8 cellular contexts compared by ENCODE assay signal in the genomic region with DNA sequence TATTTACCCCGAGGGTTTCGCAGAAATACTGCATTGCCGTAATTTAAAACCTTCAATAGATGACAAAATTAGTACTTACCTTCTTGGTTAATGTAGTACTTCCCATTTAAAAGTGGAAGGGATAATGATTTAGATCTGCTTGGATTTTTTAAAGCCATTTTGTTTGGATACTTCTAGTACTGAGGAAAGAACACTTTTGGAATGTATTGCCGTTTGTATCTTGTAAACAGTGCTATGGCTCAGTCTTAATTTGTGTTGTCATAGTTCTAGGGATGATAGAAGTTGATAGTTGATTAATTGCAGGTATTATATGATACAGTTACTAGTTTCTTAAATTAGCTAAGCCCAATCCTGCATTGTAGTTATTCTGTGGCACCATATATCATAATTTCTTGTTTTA. TPM values are rescaled to one million over a fixed set of nuclear protein-coding genes. Genes with fewer than 3 reads are reported as not detected.
DNase-seq lines count a peak whose midpoint lies in the region; ATAC-seq and TF ChIP-seq lines count a peak whose summit lies in the region.

No MANE protein-coding gene starts in this region.

- peaks cover 9% of the 10 kb centered on the region for H3K27me3 Mint-ChIP-seq in T-helper 2 cell treated with Interferon-gamma antibody and Interleukin-4, amounts not matched to agents 5 μg/mL and 100 μg/mL, for 36 hours (ENCODE audit: low read depth)
- no peaks in the 10 kb centered on the region for H3K27me3 Mint-ChIP-seq in WTC11 (ENCODE audit: low read depth)

- DNase-seq in T-helper 2 cell treated with Interferon-gamma antibody and Interleukin-4, amounts not matched to agents 5 μg/mL and 100 μg/mL, for 36 hours (ENCODE audit: low spot score), result no peak
- DNase-seq in T-helper 2 cell, result no peak
- no peak for DNase-seq in WTC11 (ENCODE audit: low spot score)
- no peak for DNase-seq in middle frontal gyrus (ENCODE audit: extremely low spot score, low spot score)

- H3K27ac ChIP-seq in iPS-18a (ENCODE audit: low read length) (no peak overlapping the region), stomach smooth muscle (ENCODE audit: low read length) (no peak overlapping the region)

- H3K36me3 Mint-ChIP-seq in T-helper 2 cell treated with Interferon-gamma antibody and Interleukin-4, amounts not matched to agents 5 μg/mL and 100 μg/mL, for 36 hours (ENCODE audit: low read depth), result peaks cover 38% of the 10 kb centered on the region
- H3K36me3 Mint-ChIP-seq in WTC11, result peaks cover 18% of the 10 kb centered on the region

- no peak for TF ChIP-seq CTCF in WTC11 (IDR thresholded peaks at IDR 0.05)

- H3K27ac Mint-ChIP-seq in T-helper 2 cell treated with Interferon-gamma antibody and Interleukin-4, amounts not matched to agents 5 μg/mL and 100 μg/mL, for 36 hours, result peak overlapping the region; percentile 89
- peak overlapping the region; percentile 12; the same call in 1 of the 2 replicates for H3K27ac Mint-ChIP-seq in WTC11

- H3K9ac ChIP-seq in iPS-18a (ENCODE audit: low read length), result peak overlapping the region; percentile 86
- H3K9ac ChIP-seq in stomach smooth muscle (ENCODE audit: low read length in 2 of 2), result peak overlapping the region in 1 of 2 donors; percentile 12

- CTCF ChIA-PET in WTC11 (lab: Charles Lee), result interaction anchor here (1.1 to 1.2 kb wide), 2 partner anchors 31 to 484 kb away, joined by 4 to 6 read pairs; no protein-coding TSS in a partner anchor

- H3K4me3 Mint-ChIP-seq in T-helper 2 cell treated with Interferon-gamma antibody and Interleukin-4, amounts not matched to agents 5 μg/mL and 100 μg/mL, for 36 hours, result peak overlapping the region; percentile 95
- H3K4me3 Mint-ChIP-seq in WTC11, result peak overlapping the region; percentile 94

- H3K4me1 ChIP-seq in iPS-18a (ENCODE audit: control insufficient read depth, low read depth, low read length), result peaks cover 24% of the 10 kb centered on the region
- H3K4me1 ChIP-seq in stomach smooth muscle (ENCODE audit: control insufficient read depth, insufficient read depth, low read length), result peaks cover 3% of the 10 kb centered on the region

- H3K36me3 ChIP-seq in iPS-18a (ENCODE audit: control insufficient read depth, low read depth, low read length), result peaks cover 26% of the 10 kb centered on the region
- H3K36me3 ChIP-seq in stomach smooth muscle (ENCODE audit: control insufficient read depth in 2 of 2, insufficient read depth in 2 of 2, low read length in 2 of 2), result no peaks in the 10 kb centered on the region

- H3K4me3 ChIP-seq in iPS-18a (ENCODE audit: low read length) (peak overlapping the region; percentile 89), stomach smooth muscle (ENCODE audit: low read length in 2 of 2) (peak overlapping the region; percentile 33 to 82)

- no peaks in the 10 kb centered on the region for H3K9me3 ChIP-seq in iPS-18a (ENCODE audit: control insufficient read depth, low read depth, low read length)
- H3K9me3 ChIP-seq in stomach smooth muscle (ENCODE audit: control insufficient read depth in 2 of 2, low read length in 2 of 2), result no peaks in the 10 kb centered on the region

- H3K27me3 ChIP-seq in iPS-18a (ENCODE audit: control insufficient read depth, insufficient read depth, low read length) (no peaks in the 10 kb centered on the region), stomach smooth muscle (ENCODE audit: control insufficient read depth in 1 of 2, insufficient read depth in 2 of 2, low read length in 2 of 2) (no peaks in the 10 kb centered on the region)

- ATAC-seq in WTC11, result no peak
- no peak for ATAC-seq in HG02885 (IDR thresholded peaks at IDR 0.05; ENCODE audit: poor library complexity, unreplicated experiment)
- ATAC-seq in GM19035 (IDR thresholded peaks at IDR 0.05; ENCODE audit: unreplicated experiment), result no peak

- no peaks in the 10 kb centered on the region for H3K9me3 Mint-ChIP-seq in T-helper 2 cell treated with Interferon-gamma antibody and Interleukin-4, amounts not matched to agents 5 μg/mL and 100 μg/mL, for 36 hours
- H3K9me3 Mint-ChIP-seq in WTC11, result no peaks in the 10 kb centered on the region

- H3K4me1 Mint-ChIP-seq in T-helper 2 cell treated with Interferon-gamma antibody and Interleukin-4, amounts not matched to agents 5 μg/mL and 100 μg/mL, for 36 hours (ENCODE audit: low read depth), result peaks cover 31% of the 10 kb centered on the region
- peaks cover 51% of the 10 kb centered on the region for H3K4me1 Mint-ChIP-seq in WTC11

- POLR2A ChIA-PET in WTC11 (lab: Charles Lee), result no interaction called here

TF ChIP-seq in WTC11, 78 proteins besides CTCF, POLR2A, EP300 and RAD21:
- TF ChIP-seq E2F5 (CRISPR knock-in tag; IDR thresholded peaks at IDR 0.05) (no peak), SMAD4 (CRISPR knock-in tag; IDR thresholded peaks at IDR 0.05) (no peak), ZNF219 (CRISPR knock-in tag; IDR thresholded peaks at IDR 0.05; ENCODE audit: borderline replicate concordance) (no peak), ELF4 (CRISPR knock-in tag; IDR thresholded peaks at IDR 0.05; ENCODE audit: low read depth) (no peak)
- TF ChIP-seq, protein P1, sequence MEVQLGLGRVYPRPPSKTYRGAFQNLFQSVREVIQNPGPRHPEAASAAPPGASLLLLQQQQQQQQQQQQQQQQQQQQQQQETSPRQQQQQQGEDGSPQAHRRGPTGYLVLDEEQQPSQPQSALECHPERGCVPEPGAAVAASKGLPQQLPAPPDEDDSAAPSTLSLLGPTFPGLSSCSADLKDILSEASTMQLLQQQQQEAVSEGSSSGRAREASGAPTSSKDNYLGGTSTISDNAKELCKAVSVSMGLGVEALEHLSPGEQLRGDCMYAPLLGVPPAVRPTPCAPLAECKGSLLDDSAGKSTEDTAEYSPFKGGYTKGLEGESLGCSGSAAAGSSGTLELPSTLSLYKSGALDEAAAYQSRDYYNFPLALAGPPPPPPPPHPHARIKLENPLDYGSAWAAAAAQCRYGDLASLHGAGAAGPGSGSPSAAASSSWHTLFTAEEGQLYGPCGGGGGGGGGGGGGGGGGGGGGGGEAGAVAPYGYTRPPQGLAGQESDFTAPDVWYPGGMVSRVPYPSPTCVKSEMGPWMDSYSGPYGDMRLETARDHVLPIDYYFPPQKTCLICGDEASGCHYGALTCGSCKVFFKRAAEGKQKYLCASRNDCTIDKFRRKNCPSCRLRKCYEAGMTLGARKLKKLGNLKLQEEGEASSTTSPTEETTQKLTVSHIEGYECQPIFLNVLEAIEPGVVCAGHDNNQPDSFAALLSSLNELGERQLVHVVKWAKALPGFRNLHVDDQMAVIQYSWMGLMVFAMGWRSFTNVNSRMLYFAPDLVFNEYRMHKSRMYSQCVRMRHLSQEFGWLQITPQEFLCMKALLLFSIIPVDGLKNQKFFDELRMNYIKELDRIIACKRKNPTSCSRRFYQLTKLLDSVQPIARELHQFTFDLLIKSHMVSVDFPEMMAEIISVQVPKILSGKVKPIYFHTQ (CRISPR knock-in tag; IDR thresholded peaks at IDR 0.05), result no peak

RNA-seq across cellular contexts. Expression of gene TNPO1, which starts 33.1 kb away (rescaled TPM):
- total RNA-seq in WTC11 (2021), result 132 to 150 TPM (median 134 TPM) in 3 replicates
